8 cellular contexts compared by ENCODE assay signal in genomic region chr20:49277786-49278035, GRCh38. TPM values are rescaled to one million over a fixed set of nuclear protein-coding genes. Genes with fewer than 3 reads are reported as not detected.
A peak's percentile ranks its signal among the peaks of the same experiment; 100 is the strongest.
DNase-seq lines count a peak whose midpoint lies in the region; ATAC-seq, FAIRE-seq and TF ChIP-seq lines count a peak whose summit lies in the region.

No MANE protein-coding gene starts in this region.

- POLR2A ChIA-PET in K562 (lab: Yijun Ruan, JAX), result interaction anchor here (0.5 to 6.0 kb wide), 13 partner anchors 10 to 1507 kb away, joined by 3 to 68 read pairs (median 3); no protein-coding TSS in a partner anchor

- CTCF ChIA-PET in K562 (lab: Yijun Ruan, JAX; ENCODE audit: low intra/inter-chr PET ratio), result interaction anchor here (0.6 to 1.0 kb wide), 3 partner anchors 46 to 705 kb away, joined by 3 to 6 read pairs (median 3); partner anchors contain the start of gene SNAI1

- H3K79me1 ChIP-seq in mesenchymal stem cell (replicated peaks; ENCODE audit: low read length, poor library complexity, severe bottlenecking), result peaks cover 3% of the 10 kb centered on the region

- no peak for FAIRE-seq in K562 (lab: Jason Lieb, UNC)

- no TSS peak for BruUV-seq in K562 (replicated peaks; lab: Mats Ljungman, UMichigan)

- TF ChIP-seq EP300 in K562 (IDR thresholded peaks at IDR 0.05; ENCODE audit: low read length), result no peak

- H3K4me2 ChIP-seq in K562 (ENCODE audit: insufficient read depth, low read length) (peak overlapping the region; percentile 99), mesenchymal stem cell (ENCODE audit: low read length, poor library complexity, severe bottlenecking) (peak overlapping the region; percentile 95)

- intact Hi-C loops in heart right ventricle (cut with DNase I), result loop anchor here in 3 of 10 donors (1.0 to 5.0 kb wide), 2 partner anchors 89 to 90 kb away; partner anchors contain the start of gene STAU1 (in 3 of the 3)
- intact Hi-C loops in left cardiac atrium (cut with DNase I), result no loop called here
- intact Hi-C loops in K562 (cut with micrococcal nuclease), result loop anchor here (5.0 kb wide), 2 partner anchors 45 to 90 kb away; partner anchors contain the start of gene STAU1
- intact Hi-C loops in uterus (cut with DNase I; ENCODE audit: low total_unique reads), result no loop called here

- peak overlapping the region; percentile 4 to 89 for H2BK12ac ChIP-seq in mesenchymal stem cell (ENCODE audit: low read length in 2 of 2)

- H3K9ac ChIP-seq in K562 (ENCODE audit: insufficient read depth in 1 of 2, low read depth in 2 of 2, low read length in 2 of 2), result peak overlapping the region; percentile 98 to 99; a peak in 3 of 4 replicates
- H3K9ac ChIP-seq in mesenchymal stem cell (ENCODE audit: low read length), result peak overlapping the region; percentile 99

- H3K36me3 ChIP-seq in heart right ventricle, result peaks cover 7 to 70% (median 59%) of the 10 kb centered on the region in 9 donors
- peaks cover 69% of the 10 kb centered on the region for H3K36me3 ChIP-seq in K562 (ENCODE audit: control insufficient read depth, insufficient read depth, low read length)
- H3K36me3 ChIP-seq in mesenchymal stem cell (ENCODE audit: control insufficient read depth in 1 of 2, insufficient read depth in 2 of 2, low read depth in 1 of 2, low read length in 2 of 2), result peaks cover 27 to 65% of the 10 kb centered on the region in 2 experiments
- H3K36me3 ChIP-seq in uterus, result no peaks in the 10 kb centered on the region

- H3K18ac ChIP-seq in mesenchymal stem cell (ENCODE audit: low read depth in 1 of 2, low read length in 2 of 2), result peak overlapping the region; percentile 40 to 99

- TF ChIP-seq POLR2A in K562 (conservative IDR thresholded peaks at IDR 0.05) (no peak), uterus (IDR thresholded peaks at IDR 0.05) (peak in 1 of 2 donors; percentile 85)

- TF ChIP-seq RAD21 in K562 (CRISPR knock-in tag; conservative IDR thresholded peaks at IDR 0.05 in 1 of 2, IDR thresholded peaks at IDR 0.05 in 1 of 2), result no peak

- peaks cover 0 to 34% (median 8%) of the 10 kb centered on the region in 11 donors for H3K9me3 ChIP-seq in heart right ventricle
- H3K9me3 ChIP-seq in K562 (replicated peaks; ENCODE audit: control insufficient read depth, insufficient read depth, low read depth, low read length), result peaks cover 14% of the 10 kb centered on the region
- peaks cover 13% of the 10 kb centered on the region for H3K9me3 ChIP-seq in mesenchymal stem cell (ENCODE audit: control insufficient read depth, low read length)
- no peaks in the 10 kb centered on the region for H3K9me3 ChIP-seq in uterus

- H3K79me2 ChIP-seq in K562 (ENCODE audit: control insufficient read depth, insufficient read depth, low read length), result peaks cover 80% of the 10 kb centered on the region

- WGBS in heart right ventricle, 2 donors, result 0 to 1% methylated on average over 8 to 22 of the region's 22 CpGs
- 0% methylated on average over 4 of the region's 22 CpGs for WGBS in K562 (ENCODE audit: insufficient coverage, low coverage, missing lambda C conversion rate)
- WGBS in mesenchymal stem cell, result 0% methylated on average over 13 of the region's 22 CpGs

- H2BK5ac ChIP-seq in mesenchymal stem cell (ENCODE audit: low read depth, low read length, poor library complexity, severe bottlenecking), result peak overlapping the region; percentile 95

- peak overlapping the region; percentile 58 for H2BK15ac ChIP-seq in mesenchymal stem cell (ENCODE audit: low read depth, poor library complexity, severe bottlenecking)

- H3K27me3 ChIP-seq in heart right ventricle, result no peaks in the 10 kb centered on the region
- no peaks in the 10 kb centered on the region for H3K27me3 ChIP-seq in K562 (ENCODE audit: control insufficient read depth in 2 of 2, insufficient read depth in 2 of 2, low read length in 2 of 2)
- no peaks in the 10 kb centered on the region for H3K27me3 ChIP-seq in mesenchymal stem cell (ENCODE audit: control insufficient read depth in 1 of 2, insufficient read depth in 1 of 2, low read length in 2 of 2)
- H3K27me3 ChIP-seq in uterus, result no peaks in the 10 kb centered on the region

- H3K4me1 ChIP-seq in heart right ventricle (peaks cover 2 to 78% (median 70%) of the 10 kb centered on the region in 9 donors), K562 (replicated peaks in 1 of 2; ENCODE audit: control insufficient read depth in 2 of 2, insufficient read depth in 2 of 2, low read length in 2 of 2) (peaks cover 13 to 15% of the 10 kb centered on the region in 2 experiments; a peak in 4 of 5 replicates), mesenchymal stem cell (ENCODE audit: control insufficient read depth, insufficient read depth, low read depth, low read length) (peaks cover 12% of the 10 kb centered on the region), uterus (peaks cover 4 to 7% of the 10 kb centered on the region in 2 donors)

- TF ChIP-seq CTCF in heart right ventricle (IDR thresholded peaks at IDR 0.05), result no peak
- no peak for TF ChIP-seq CTCF in K562 (IDR thresholded peaks at IDR 0.05 in 2 of 3, conservative IDR thresholded peaks at IDR 0.05 in 1 of 3; ENCODE audit: insufficient read depth in 2 of 3, low read depth in 1 of 3, low read length in 3 of 3)
- TF ChIP-seq CTCF in uterus (IDR thresholded peaks at IDR 0.05), result no peak

- DNase-seq in heart right ventricle (no peak), left cardiac atrium (no peak), K562 (ENCODE audit: extremely low read depth in 1 of 4, low spot score in 3 of 4) (no peak), mesenchymal stem cell (no peak), uterus (no peak), NCI-H1694 (lab: John Stamatoyannopoulos, UW) (no peak), mucosa of gallbladder (ENCODE audit: low spot score) (no peak)

- no peak overlapping the region for H2AK5ac ChIP-seq in mesenchymal stem cell (ENCODE audit: low read length, severe bottlenecking)

- H3K27ac ChIP-seq in heart right ventricle (peak overlapping the region; percentile 87 to 99 (median 97)), K562 (ENCODE audit: extremely low read depth, low read depth, low read length) (peak overlapping the region; percentile 95), mesenchymal stem cell (ENCODE audit: low read length, poor library complexity, severe bottlenecking) (no peak overlapping the region), uterus (peak overlapping the region; percentile 98 to 99)

- H3K4ac ChIP-seq in mesenchymal stem cell (ENCODE audit: low read depth in 1 of 2, low read length in 2 of 2), result peak overlapping the region; percentile 84 to 94

- in situ Hi-C loops in K562 (cut with MboI), result no loop called here

- H3K9me1 ChIP-seq in K562 (ENCODE audit: control insufficient read depth, insufficient read depth, low read length), result peaks cover 6% of the 10 kb centered on the region

- H2BK120ac ChIP-seq in mesenchymal stem cell (ENCODE audit: low read depth, low read length), result peak overlapping the region; percentile 76

- peak overlapping the region; percentile 92 for H2AFZ ChIP-seq in K562 (ENCODE audit: low read depth, low read length)
- H2AFZ ChIP-seq in mesenchymal stem cell (ENCODE audit: low read depth, low read length), result no peak overlapping the region

- peak overlapping the region in 1 of 2 experiments; percentile 100 for H3K14ac ChIP-seq in mesenchymal stem cell (ENCODE audit: low read length in 2 of 2)

- H4K8ac ChIP-seq in mesenchymal stem cell (ENCODE audit: low read length), result peak overlapping the region; percentile 14

- peaks cover 34% of the 10 kb centered on the region for H4K20me1 ChIP-seq in K562 (replicated peaks; ENCODE audit: control insufficient read depth, insufficient read depth, low read length)

- H3K23ac ChIP-seq in mesenchymal stem cell (ENCODE audit: low read length in 2 of 2), result peak overlapping the region in 1 of 2 experiments; percentile 100

- peak overlapping the region; percentile 91 for H4K91ac ChIP-seq in mesenchymal stem cell (ENCODE audit: low read length)

- no peak for ATAC-seq in heart right ventricle
- no peak for ATAC-seq in left cardiac atrium
- no peak for ATAC-seq in K562
- ATAC-seq in GM19463 (IDR thresholded peaks at IDR 0.05; ENCODE audit: unreplicated experiment), result no peak

- H3K4me3 ChIP-seq in heart right ventricle, result peak overlapping the region; percentile 70 to 92 (median 86)
- H3K4me3 ChIP-seq in K562, result peak overlapping the region; percentile 93
- peak overlapping the region; percentile 84 to 99 for H3K4me3 ChIP-seq in mesenchymal stem cell (ENCODE audit: insufficient read depth in 1 of 2, low read depth in 1 of 2, low read length in 2 of 2)
- peak overlapping the region; percentile 86 to 95 for H3K4me3 ChIP-seq in uterus

RNA-seq across cellular contexts. Expression of gene ZNFX1, which starts 0.1 kb away (rescaled TPM):
- 10 to 100 TPM; 18.9 to 49.5 (median 24.8) TPM for total RNA-seq in heart right ventricle
- 1 to 10 TPM; 7.8 to 8.5 TPM for polyA plus RNA-seq in heart right ventricle
- total RNA-seq in left cardiac atrium, result 10 to 100 TPM; 20.3 to 24.5 TPM
- 34.0 and 34.5 TPM in 2 replicates for total RNA-seq in K562 (2011; cell fraction: chromatin; rRNA removed; ENCODE audit: low replicate concordance)
- total RNA-seq in K562 (2011; cell fraction: nucleolus; rRNA removed), result 14.8 and 15.7 TPM in 2 replicates
- 12.4 and 17.1 TPM in 2 replicates for total RNA-seq in K562 (2011; cell fraction: nucleoplasm; rRNA removed)
- 10.3 and 12.4 TPM in 2 replicates for total RNA-seq in K562 (2014; rRNA removed)
- total RNA-seq in K562 (2014; rRNA removed; fragmentation: Illumina TruSeq; extraction: Trizol), result 11.9 and 13.5 TPM in 2 replicates
- 12.4 and 13.8 TPM in 2 replicates for total RNA-seq in K562 (2015; rRNA removed; fragmentation: Illumina TruSeq; extraction: Trizol)
- 11.9 and 13.4 TPM in 2 replicates for total RNA-seq in K562 (2021)
- polyA plus RNA-seq in K562 (2011; rRNA removed), result 2.5 and 3.8 TPM in 2 replicates
- polyA plus RNA-seq in K562 (2011; cell fraction: cytosol; rRNA removed), result 3.5 and 4.1 TPM in 2 replicates
- polyA plus RNA-seq in K562 (2011; cell fraction: nucleus; rRNA removed), result 3.0 and 7.0 TPM in 2 replicates
- 6.0 and 6.5 TPM in 2 replicates for polyA plus RNA-seq in K562 (2012)
- 10.4 and 11.6 TPM in 2 replicates for polyA plus RNA-seq in K562 (2014; fragmentation: Illumina TruSeq; extraction: Trizol)
- 1 to 10 TPM; 4.4 to 4.9 TPM for polyA plus RNA-seq in K562 (2014; fragmentation: Nextera tagmentation; extraction: Ambion mirVana)
- polyA plus RNA-seq in K562 (2014; rRNA removed), result 7.2 and 7.6 TPM in 2 replicates
- 15.4 and 15.9 TPM in 2 replicates for polyA minus RNA-seq in K562 (2011; rRNA and poly(A)+ RNA removed)
- polyA minus RNA-seq in K562 (2011; cell fraction: cytosol; rRNA and poly(A)+ RNA removed), result 5.7 and 9.7 TPM in 2 replicates
- 9.0 and 12.0 TPM in 2 replicates for polyA minus RNA-seq in K562 (2011; cell fraction: nucleus; rRNA and poly(A)+ RNA removed)
- polyA plus RNA-seq in mesenchymal stem cell (2013, experiment 1 of 2), result 13.4 TPM
- polyA plus RNA-seq in mesenchymal stem cell (2013, experiment 2 of 2), result 12.3 TPM
- total RNA-seq in uterus, result 10 to 100 TPM; 20.0 to 46.2 (median 26.3) TPM
- 35.3 TPM for total RNA-seq in mucosa of gallbladder

RNA-seq across cellular contexts. Expression of gene DDX27, which starts 58.5 kb away (rescaled TPM):
- 10 to 100 TPM; 11.0 to 16.5 (median 12.8) TPM for total RNA-seq in heart right ventricle
- polyA plus RNA-seq in heart right ventricle, result 10 to 100 TPM; 15.1 to 26.2 TPM
- 10 to 100 TPM; 13.3 to 19.0 TPM for total RNA-seq in left cardiac atrium
- total RNA-seq in K562 (2011; cell fraction: chromatin; rRNA removed; ENCODE audit: low replicate concordance), result 54.3 and 76.9 TPM in 2 replicates
- 35.1 and 46.4 TPM in 2 replicates for total RNA-seq in K562 (2011; cell fraction: nucleolus; rRNA removed)
- total RNA-seq in K562 (2011; cell fraction: nucleoplasm; rRNA removed), result 42.4 and 57.7 TPM in 2 replicates
- 58.3 and 63.5 TPM in 2 replicates for total RNA-seq in K562 (2014; rRNA removed)
- 55.6 and 61.1 TPM in 2 replicates for total RNA-seq in K562 (2014; rRNA removed; fragmentation: Illumina TruSeq; extraction: Trizol)
- 65.3 and 69.6 TPM in 2 replicates for total RNA-seq in K562 (2015; rRNA removed; fragmentation: Illumina TruSeq; extraction: Trizol)
- 50.9 and 57.0 TPM in 2 replicates for total RNA-seq in K562 (2021)
- polyA plus RNA-seq in K562 (2011; rRNA removed), result 32.0 and 33.6 TPM in 2 replicates
- polyA plus RNA-seq in K562 (2011; cell fraction: cytosol; rRNA removed), result 43.5 and 94.1 TPM in 2 replicates
- polyA plus RNA-seq in K562 (2011; cell fraction: nucleus; rRNA removed), result 41.4 and 57.1 TPM in 2 replicates
- polyA plus RNA-seq in K562 (2012), result 38.4 and 44.4 TPM in 2 replicates
- 77.0 and 79.3 TPM in 2 replicates for polyA plus RNA-seq in K562 (2014; fragmentation: Illumina TruSeq; extraction: Trizol)
- polyA plus RNA-seq in K562 (2014; fragmentation: Nextera tagmentation; extraction: Ambion mirVana), result 10 to 100 TPM; 17.9 to 45.2 TPM
- polyA plus RNA-seq in K562 (2014; rRNA removed), result 57.1 and 63.2 TPM in 2 replicates
- polyA minus RNA-seq in K562 (2011; rRNA and poly(A)+ RNA removed), result 23.1 and 30.6 TPM in 2 replicates
- polyA minus RNA-seq in K562 (2011; cell fraction: cytosol; rRNA and poly(A)+ RNA removed), result 23.5 and 33.1 TPM in 2 replicates
- polyA minus RNA-seq in K562 (2011; cell fraction: nucleus; rRNA and poly(A)+ RNA removed), result 19.5 and 22.4 TPM in 2 replicates
- 34.0 TPM for polyA plus RNA-seq in mesenchymal stem cell (2013, experiment 1 of 2)
- polyA plus RNA-seq in mesenchymal stem cell (2013, experiment 2 of 2), result 31.9 TPM
- total RNA-seq in uterus, result 10 to 100 TPM; 11.8 to 35.8 (median 26.5) TPM
- total RNA-seq in mucosa of gallbladder, result 32.6 TPM
